In genomic region chr13:21061077-21061945, GRCh38 we compare ENCODE assay signal across 1 cellular context.
TF ChIP-seq lines count a peak whose summit lies in the region.

Gene LATS2 (minus strand): TSS chr13:21061586. CDS start chr13:21046026, 15,560 bp downstream.

TF ChIP-seq in GM12878, 131 proteins besides CTCF, POLR2A, EP300 and RAD21 (continued from another document):
- peak; percentile 81; the same call in 1 of the 2 replicates for TF ChIP-seq ZBTB4 (CRISPR knock-in tag; IDR thresholded peaks at IDR 0.05)
- peak; percentile 76 for TF ChIP-seq DPF2 (IDR thresholded peaks at IDR 0.05)
- TF ChIP-seq STAT1 (conservative IDR thresholded peaks at IDR 0.05), result 0 out of 2 replicates have a peak, but pooled peaks have one; percentile 25
- peak; percentile 91 to 98 for TF ChIP-seq BHLHE40 (IDR thresholded peaks at IDR 0.05; ENCODE audit: borderline replicate concordance in 1 of 2, low read depth in 2 of 2, low read length in 1 of 2)
- TF ChIP-seq GATAD2B (conservative IDR thresholded peaks at IDR 0.05; ENCODE audit: low read depth), result peak; percentile 63; the same call in 1 of the 2 replicates
- no peak for TF ChIP-seq ZNF24 (IDR thresholded peaks at IDR 0.05)
- TF ChIP-seq IKZF1 (conservative IDR thresholded peaks at IDR 0.05), result peak; percentile 81
- peak; percentile 39; the same call in 1 of the 2 replicates for TF ChIP-seq ZBTB11 (CRISPR knock-in tag; IDR thresholded peaks at IDR 0.05)
- TF ChIP-seq NFIC (IDR thresholded peaks at IDR 0.05; ENCODE audit: low read depth, low read length), result no peak
- 0 out of 2 replicates have a peak, but pooled peaks have one; percentile 40 for TF ChIP-seq NR2F1 (conservative IDR thresholded peaks at IDR 0.05)
- TF ChIP-seq YY1 (IDR thresholded peaks at IDR 0.05; ENCODE audit: low read depth, low read length), result peak; percentile 16; the same call in 1 of the 2 replicates
- peak; percentile 92 for TF ChIP-seq RAD51 (IDR thresholded peaks at IDR 0.05)
- peak; percentile 55; the same call in 1 of the 2 replicates for TF ChIP-seq ATF3 (IDR thresholded peaks at IDR 0.05; ENCODE audit: borderline replicate concordance, extremely low read depth, low read depth, low read length)
